24 cellular contexts compared by ENCODE assay signal in the genomic region with DNA sequence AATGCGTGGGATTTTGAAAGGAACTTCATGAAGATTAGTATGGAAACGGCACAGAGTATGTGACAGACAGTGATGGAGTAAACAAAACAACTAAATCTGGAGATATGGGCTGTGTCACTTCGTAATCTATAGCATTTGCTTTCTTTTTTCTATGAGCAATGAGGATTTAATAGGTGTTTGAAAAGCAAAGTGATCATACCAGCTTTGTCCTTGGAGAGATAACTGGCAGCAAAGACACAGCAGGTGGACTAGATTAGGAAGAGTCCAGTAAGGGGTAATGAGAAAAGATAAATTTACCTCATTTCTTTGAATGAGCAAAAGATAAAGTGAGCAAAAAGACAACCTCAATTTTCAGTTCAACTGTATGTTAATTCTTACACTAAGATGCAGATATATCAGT.
"Had no signal": no experiment of that assay in that cellular context is flagged by ENCODE, and none has a peak within 500 bp of the region (broad histone marks: within the 10 kb centered on the region; RNA-seq: fewer than 3 reads in every experiment).

No MANE protein-coding gene starts in this region.

- H3K9ac ChIP-seq: neural progenitor cell, parathyroid adenoma had no signal

- H3K27me3 ChIP-seq: neural progenitor cell, ovary, right lobe of liver, sigmoid colon, stomach, thyroid gland, tibial nerve, upper lobe of left lung, vagina had no signal

- H3K27ac ChIP-seq: neural progenitor cell, ovary, parathyroid adenoma, psoas muscle, right lobe of liver, sigmoid colon, stomach, thoracic aorta, thyroid gland, tibial nerve, upper lobe of left lung, vagina had no signal

- H3K4me2 ChIP-seq: neural progenitor cell had no signal

- H3K36me3 ChIP-seq: neural progenitor cell, ovary, right lobe of liver, sigmoid colon, stomach, thoracic aorta, thyroid gland, tibial nerve, upper lobe of left lung, vagina had no signal

- H3K9me3 ChIP-seq: ovary, psoas muscle, right lobe of liver, sigmoid colon, stomach, thoracic aorta, thyroid gland, tibial nerve, upper lobe of left lung, vagina had no signal

- H3K4me1 ChIP-seq: neural progenitor cell, parathyroid adenoma, psoas muscle, right lobe of liver, sigmoid colon, stomach, tibial nerve, upper lobe of left lung, vagina had no signal

- H3K4me3 ChIP-seq: neural progenitor cell, ovary, psoas muscle, right lobe of liver, sigmoid colon, stomach, thoracic aorta, thyroid gland, tibial nerve, upper lobe of left lung, vagina had no signal

- H3K79me2 ChIP-seq: parathyroid adenoma had no signal

- DNase-seq: natural killer cell; occipital lobe; ovary; posterior cingulate gyrus; psoas muscle; right cardiac atrium; right lobe of liver; sigmoid colon; small intestine; stimulated activated CD4-positive, alpha-beta T cell treated with anti-CD3 and anti-CD28 coated beads, Interleukin-15, amount 100 ng/mL, for 24 hours; stimulated activated CD4-positive, alpha-beta T cell treated with anti-CD3 and anti-CD28 coated beads, Interleukin-2, amount 100 ng/mL, for 24 hours; stimulated activated CD4-positive, alpha-beta T cell treated with anti-CD3 and anti-CD28 coated beads, Interleukin-2, amount 100 ng/mL, for 48 hours; stimulated activated CD4-positive, alpha-beta T cell treated with anti-CD3 and anti-CD28 coated beads, Interleukin-4, amount 100 ng/mL, for 24 hours; stimulated activated naive B cell treated with anti-CD40 and anti-IgM and Interleukin-4, amounts not matched to agents 10 μg/mL and 1 μg/mL and 100 μg/mL, for 72 hours; stimulated activated naive CD4-positive, alpha-beta T cell treated with Interleukin-2 at 50 U/mL for 16 hours; stomach; thyroid gland; trophoblast cell; upper lobe of left lung had no signal
